ENCODE assay signal across 14 cellular contexts in genomic region chr5:148979104-148979723, GRCh38.
DNase-seq lines count a peak whose midpoint lies in the region; ATAC-seq and TF ChIP-seq lines count a peak whose summit lies in the region.
"Had no signal": no experiment of that assay in that cellular context is flagged by ENCODE, and none has a peak within 500 bp of the region (broad histone marks: within the 10 kb centered on the region; RNA-seq: fewer than 3 reads in every experiment).

No MANE protein-coding gene starts in this region.

- TF ChIP-seq CTCF in PC-9 (conservative IDR thresholded peaks at IDR 0.05) (no peak), parathyroid adenoma (IDR thresholded peaks at IDR 0.05) (no peak), progenitor cell of endocrine pancreas (IDR thresholded peaks at IDR 0.05; ENCODE audit: unreplicated experiment) (no peak), natural killer cell (IDR thresholded peaks at IDR 0.05) (no peak), neural progenitor cell (IDR thresholded peaks at IDR 0.05) (no peak)

- peak; percentile 60 for DNase-seq in AG20443 (ENCODE audit: low spot score)
- peak; percentile 84 to 85 for DNase-seq in PC-9
- peak; percentile 64 for DNase-seq in left ventricle myocardium superior
- no peak for DNase-seq in SKM-1 (lab: John Stamatoyannopoulos, UW; ENCODE audit: unreplicated experiment)
- DNase-seq in progenitor cell of endocrine pancreas (ENCODE audit: low spot score, unreplicated experiment): no peak
- no peak for DNase-seq in natural killer cell
- no peak for DNase-seq in neural progenitor cell (ENCODE audit: low spot score)
- DNase-seq: activated CD4-positive, alpha-beta T cell treated with anti-CD3 and anti-CD28 coated beads, Interleukin-2, amount 10 ng/mL, durations not matched to agents 7 days and 5 days; BE2C; effector memory CD8-positive, alpha-beta T cell; stimulated activated CD4-positive, alpha-beta T cell treated with anti-CD3 and anti-CD28 coated beads, Interleukin-2, amount 100 ng/mL, for 48 hours; T-helper 17 cell had no signal

- H3K4me1 Mint-ChIP-seq in progenitor cell of endocrine pancreas (ENCODE audit: low read depth): peaks cover 2% of the 10 kb centered on the region
- H3K4me1 Mint-ChIP-seq in natural killer cell: no peaks in the 10 kb centered on the region
- H3K4me1 Mint-ChIP-seq in neural progenitor cell: peaks cover 10% of the 10 kb centered on the region
- H3K4me1 Mint-ChIP-seq: activated CD4-positive, alpha-beta T cell treated with anti-CD3 and anti-CD28 coated beads, Interleukin-2, amount 10 ng/mL, durations not matched to agents 7 days and 5 days; T-helper 17 cell had no signal

- CTCF ChIA-PET in PC-9 (lab: Charles Lee): interaction anchor here (0.5 to 2.8 kb wide), 3 partner anchors 12 to 32 kb away, joined by 3 to 11 read pairs (median 10); no protein-coding TSS in a partner anchor

- no peaks in the 10 kb centered on the region for H3K79me2 ChIP-seq in PC-9 (ENCODE audit: low read depth)
- no peaks in the 10 kb centered on the region for H3K79me2 ChIP-seq in parathyroid adenoma
- H3K79me2 ChIP-seq in neural progenitor cell (ENCODE audit: low read depth): no peaks in the 10 kb centered on the region

- no peaks in the 10 kb centered on the region for H3K9me2 ChIP-seq in PC-9 (ENCODE audit: insufficient read depth)

- H3K4me1 ChIP-seq in PC-9 (replicated peaks; ENCODE audit: insufficient read depth): peaks cover 79% of the 10 kb centered on the region
- peaks cover 45% of the 10 kb centered on the region for H3K4me1 ChIP-seq in parathyroid adenoma
- H3K4me1 ChIP-seq in neural progenitor cell: peaks cover 6% of the 10 kb centered on the region

- intact Hi-C loops in PC-9 (cut with micrococcal nuclease; ENCODE audit: unreplicated experiment) (loop anchor here (1.0 to 5.0 kb wide), 3 partner anchors 13 to 172 kb away; no protein-coding TSS in a partner anchor), left ventricle myocardium superior (cut with micrococcal nuclease) (no loop called here), natural killer cell (cut with micrococcal nuclease) (no loop called here)

- H3K27me3 Mint-ChIP-seq in progenitor cell of endocrine pancreas: peaks cover 3% of the 10 kb centered on the region
- peaks cover 0 to 5% of the 10 kb centered on the region in 2 donors for H3K27me3 Mint-ChIP-seq in natural killer cell (ENCODE audit: low read depth in 2 of 2)
- peaks cover 6% of the 10 kb centered on the region for H3K27me3 Mint-ChIP-seq in neural progenitor cell (ENCODE audit: insufficient read depth, low read depth)

- H3K36me3 Mint-ChIP-seq in progenitor cell of endocrine pancreas (ENCODE audit: insufficient read depth): no peaks in the 10 kb centered on the region
- no peaks in the 10 kb centered on the region for H3K36me3 Mint-ChIP-seq in natural killer cell
- no peaks in the 10 kb centered on the region for H3K36me3 Mint-ChIP-seq in neural progenitor cell

- peaks cover 44% of the 10 kb centered on the region for H3F3A ChIP-seq in PC-9 (ENCODE audit: insufficient read depth, low read depth)
- H3F3A ChIP-seq in neural progenitor cell (ENCODE audit: low read depth): no peaks in the 10 kb centered on the region

- H3K4me3 ChIP-seq in PC-9 (peak overlapping the region; percentile 32; the same call in 1 of the 2 replicates), parathyroid adenoma (ENCODE audit: low read depth, low read length) (no peak overlapping the region), neural progenitor cell (no peak overlapping the region)

- H4K20me1 ChIP-seq in PC-9 (ENCODE audit: insufficient read depth): no peaks in the 10 kb centered on the region
- no peaks in the 10 kb centered on the region for H4K20me1 ChIP-seq in neural progenitor cell (ENCODE audit: low read depth)

- H3K4me2 ChIP-seq in PC-9: peak overlapping the region; percentile 74
- no peak overlapping the region for H3K4me2 ChIP-seq in parathyroid adenoma (ENCODE audit: low read length)
- no peak overlapping the region for H3K4me2 ChIP-seq in neural progenitor cell

- no peaks in the 10 kb centered on the region for H3K27me3 ChIP-seq in PC-9 (ENCODE audit: insufficient read depth, low read depth)
- H3K27me3 ChIP-seq in parathyroid adenoma (ENCODE audit: control insufficient read depth, insufficient read depth, low read length): no peaks in the 10 kb centered on the region
- no peaks in the 10 kb centered on the region for H3K27me3 ChIP-seq in neural progenitor cell
- H3K27me3 ChIP-seq: BE2C had no signal

- H2AFZ ChIP-seq in PC-9 (peak overlapping the region; percentile 56), parathyroid adenoma (peak overlapping the region; percentile 72), neural progenitor cell (replicated peaks) (no peak overlapping the region)

- H3K36me3 ChIP-seq in PC-9 (ENCODE audit: low read depth): no peaks in the 10 kb centered on the region
- H3K36me3 ChIP-seq in parathyroid adenoma (ENCODE audit: control insufficient read depth, insufficient read depth, low read length): no peaks in the 10 kb centered on the region
- no peaks in the 10 kb centered on the region for H3K36me3 ChIP-seq in neural progenitor cell
- H3K36me3 ChIP-seq: BE2C had no signal

- H3K9me3 Mint-ChIP-seq in progenitor cell of endocrine pancreas (ENCODE audit: low read depth) (no peaks in the 10 kb centered on the region), natural killer cell (peaks cover 0 to 3% of the 10 kb centered on the region in 2 donors), neural progenitor cell (peaks cover 2% of the 10 kb centered on the region)
- H3K9me3 Mint-ChIP-seq: activated CD4-positive, alpha-beta T cell treated with anti-CD3 and anti-CD28 coated beads, Interleukin-2, amount 10 ng/mL, durations not matched to agents 7 days and 5 days; activated T-helper 1 cell treated with anti-CD3 and anti-CD28 coated beads, Interleukin-12 subunit alpha, Interleukin-12 subunit beta, Interleukin-2, Interleukin-4 antibody, amounts not matched to agents 30 ng/mL and 10 ng/mL and 1 ng/mL, durations not matched to agents 14 hours and 24 hours and 36 hours; effector memory CD8-positive, alpha-beta T cell had no signal

- H3K9ac ChIP-seq in parathyroid adenoma (no peak overlapping the region), neural progenitor cell (no peak overlapping the region)

- ATAC-seq in left ventricle myocardium superior (peak; percentile 95), natural killer cell (no peak)
- ATAC-seq: effector memory CD8-positive, alpha-beta T cell; T-helper 17 cell had no signal

- H3K27ac Mint-ChIP-seq in progenitor cell of endocrine pancreas (no peak overlapping the region), natural killer cell (no peak overlapping the region), neural progenitor cell (no peak overlapping the region)
- H3K27ac Mint-ChIP-seq: activated CD4-positive, alpha-beta T cell treated with anti-CD3 and anti-CD28 coated beads, Interleukin-2, amount 10 ng/mL, durations not matched to agents 7 days and 5 days; activated T-helper 1 cell treated with anti-CD3 and anti-CD28 coated beads, Interleukin-12 subunit alpha, Interleukin-12 subunit beta, Interleukin-2, Interleukin-4 antibody, amounts not matched to agents 30 ng/mL and 10 ng/mL and 1 ng/mL, durations not matched to agents 14 hours and 24 hours and 36 hours; effector memory CD8-positive, alpha-beta T cell; T-helper 17 cell had no signal

- BruUV-seq in PC-9 (replicated peaks; lab: Mats Ljungman, UMichigan): TSS peak; percentile 87

- POLR2A ChIA-PET in PC-9 (lab: Charles Lee; ENCODE audit: unreplicated experiment): interaction anchor here (0.6 to 2.0 kb wide), 6 partner anchors 23 to 238 kb away, joined by 3 to 32 read pairs (median 13); no protein-coding TSS in a partner anchor

- peak overlapping the region; percentile 99 for H3K27ac ChIP-seq in PC-9
- peak overlapping the region; percentile 80 for H3K27ac ChIP-seq in parathyroid adenoma
- no peak overlapping the region for H3K27ac ChIP-seq in neural progenitor cell

- H3K9me3 ChIP-seq in PC-9 (ENCODE audit: insufficient read depth, low read depth): no peaks in the 10 kb centered on the region
- H3K9me3 ChIP-seq in parathyroid adenoma (ENCODE audit: control insufficient read depth, low read length): no peaks in the 10 kb centered on the region
- no peaks in the 10 kb centered on the region for H3K9me3 ChIP-seq in neural progenitor cell (ENCODE audit: low read depth)
- H3K9me3 ChIP-seq: BE2C had no signal

- H3K4me3 Mint-ChIP-seq in progenitor cell of endocrine pancreas (ENCODE audit: low read depth): no peak overlapping the region
- no peak overlapping the region for H3K4me3 Mint-ChIP-seq in natural killer cell
- no peak overlapping the region for H3K4me3 Mint-ChIP-seq in neural progenitor cell
- H3K4me3 Mint-ChIP-seq: activated CD4-positive, alpha-beta T cell treated with anti-CD3 and anti-CD28 coated beads, Interleukin-2, amount 10 ng/mL, durations not matched to agents 7 days and 5 days; activated T-helper 1 cell treated with anti-CD3 and anti-CD28 coated beads, Interleukin-12 subunit alpha, Interleukin-12 subunit beta, Interleukin-2, Interleukin-4 antibody, amounts not matched to agents 30 ng/mL and 10 ng/mL and 1 ng/mL, durations not matched to agents 14 hours and 24 hours and 36 hours; effector memory CD8-positive, alpha-beta T cell; T-helper 17 cell had no signal

Comparison
In these comparisons a context has a peak if more than half of its experiments do, and no peak if none do; other contexts are left out.
1. DNase-seq: peak in AG20443 (single experiment), PC-9 (2 of 2) and left ventricle myocardium superior (single experiment); none in SKM-1 (single experiment), progenitor cell of endocrine pancreas (single experiment), natural killer cell (single experiment) and neural progenitor cell (single experiment).